In the genomic region with DNA sequence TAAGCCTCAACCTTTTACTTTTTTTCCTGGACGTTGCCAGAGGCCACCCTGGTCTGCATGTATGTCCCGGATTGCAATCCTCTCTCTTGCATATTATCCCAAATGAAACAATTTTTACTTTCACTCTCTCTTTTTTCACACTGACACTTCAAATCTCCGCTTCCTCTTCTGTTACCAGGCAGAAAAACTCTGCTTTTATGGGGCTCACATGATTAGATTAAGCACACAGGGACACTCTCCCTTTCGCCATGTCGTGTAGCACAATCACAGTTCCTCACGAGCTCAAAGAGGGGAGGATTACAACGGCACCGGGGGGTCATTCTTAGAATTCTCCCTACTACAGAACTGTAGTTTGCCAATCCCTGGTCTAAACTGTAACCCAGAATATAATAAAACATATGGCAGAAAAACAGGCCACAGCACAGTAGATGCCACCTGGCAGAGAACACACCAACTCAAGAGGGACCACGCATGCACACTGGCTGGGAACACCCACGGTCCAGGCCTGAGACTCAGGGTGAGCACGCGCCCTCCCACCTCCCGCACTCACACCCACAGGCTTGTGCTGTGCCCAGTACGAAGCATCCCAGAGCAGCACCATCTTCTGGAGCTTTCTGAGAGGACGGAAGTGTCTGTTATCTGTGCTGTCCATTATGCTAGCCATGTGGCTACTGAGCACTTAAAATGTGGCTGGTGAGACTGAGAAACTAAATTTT, we compare ENCODE assay signal across 18 cellular contexts.
DNase-seq lines count a peak whose midpoint lies in the region; ATAC-seq and TF ChIP-seq lines count a peak whose summit lies in the region.
"Had no signal": no experiment of that assay in that cellular context is flagged by ENCODE, and none has a peak within 500 bp of the region (broad histone marks: within the 10 kb centered on the region; RNA-seq: fewer than 3 reads in every experiment).

No MANE protein-coding gene starts in this region.

- intact Hi-C loops in psoas muscle (cut with DNase I) (loop anchor here (10.0 kb wide), 1 partner anchor 190 kb away; no protein-coding TSS in a partner anchor), sciatic nerve (cut with DNase I) (no loop called here)

- peak overlapping the region; percentile 80 for H3K27ac ChIP-seq in psoas muscle
- H3K27ac ChIP-seq: RWPE1, SJSA1 had no signal

- H3K27me3 ChIP-seq in psoas muscle (ENCODE audit: insufficient read depth in 3 of 3, low read length in 2 of 3) = no peaks in the 10 kb centered on the region
- H3K27me3 ChIP-seq: SJSA1 had no signal

- peak overlapping the region; percentile 7 for H3K27ac Mint-ChIP-seq in memory B cell
- H3K27ac Mint-ChIP-seq: CD4-positive, alpha-beta T cell had no signal

- DNase-seq in NOMO-1 treated with dmso at 0.1 percent for 144 hours (lab: John Stamatoyannopoulos, UW; ENCODE audit: unreplicated experiment) (peak; percentile 42), memory B cell (ENCODE audit: low spot score in 2 of 2) (no peak), psoas muscle (no peak), mesenteric fat pad (ENCODE audit: low spot score) (no peak), sciatic nerve (ENCODE audit: low spot score) (no peak)
- DNase-seq: Calu3; CD4-positive, alpha-beta T cell; KBM-7; NCI-H1930; NCI-H2171; NCI-H510A; NCI-H82 had no signal

- H3K4me3 ChIP-seq in psoas muscle = peak overlapping the region; percentile 30
- H3K4me3 ChIP-seq: SJSA1 had no signal

- ATAC-seq in GM18511 (IDR thresholded peaks at IDR 0.05; ENCODE audit: unreplicated experiment) (peak; percentile 61), memory B cell (ENCODE audit: low read depth) (no peak), psoas muscle (peak in 2 of 4 donors; percentile 9 to 60), esophagus mucosa (no peak), sciatic nerve (no peak)
- ATAC-seq in activated CD4-positive, CD25-positive, alpha-beta regulatory T cell treated with anti-CD3 and anti-CD28 coated beads, Interleukin-2, amount 50 U/mL, for 24 hours = no peak
- ATAC-seq: HCT116 had no signal

- no peaks in the 10 kb centered on the region for H3K9me3 ChIP-seq in psoas muscle

- TF ChIP-seq CTCF in psoas muscle (IDR thresholded peaks at IDR 0.05) = no peak

- H3K4me3 Mint-ChIP-seq in memory B cell = no peak overlapping the region
- H3K4me3 Mint-ChIP-seq: CD4-positive, alpha-beta T cell had no signal

- peaks cover 4% of the 10 kb centered on the region for H3K4me1 Mint-ChIP-seq in memory B cell

- peaks cover 21% of the 10 kb centered on the region for H3K4me1 ChIP-seq in psoas muscle
- H3K4me1 ChIP-seq: SJSA1 had no signal

- no peaks in the 10 kb centered on the region for H3K36me3 ChIP-seq in psoas muscle (ENCODE audit: insufficient read depth in 1 of 2, low read depth in 1 of 2)
- H3K36me3 ChIP-seq: SJSA1 had no signal

- H3K9me3 Mint-ChIP-seq in memory B cell = no peaks in the 10 kb centered on the region

- peaks cover 21% of the 10 kb centered on the region for H3K36me3 Mint-ChIP-seq in memory B cell

- H3K27me3 Mint-ChIP-seq in memory B cell = no peaks in the 10 kb centered on the region
- H3K27me3 Mint-ChIP-seq: CD4-positive, alpha-beta T cell had no signal

- WGBS in psoas muscle, 3 donors = 64 to 83% (median 64%) methylated on average over 15 of the region's 15 CpGs
